In the genomic region with DNA sequence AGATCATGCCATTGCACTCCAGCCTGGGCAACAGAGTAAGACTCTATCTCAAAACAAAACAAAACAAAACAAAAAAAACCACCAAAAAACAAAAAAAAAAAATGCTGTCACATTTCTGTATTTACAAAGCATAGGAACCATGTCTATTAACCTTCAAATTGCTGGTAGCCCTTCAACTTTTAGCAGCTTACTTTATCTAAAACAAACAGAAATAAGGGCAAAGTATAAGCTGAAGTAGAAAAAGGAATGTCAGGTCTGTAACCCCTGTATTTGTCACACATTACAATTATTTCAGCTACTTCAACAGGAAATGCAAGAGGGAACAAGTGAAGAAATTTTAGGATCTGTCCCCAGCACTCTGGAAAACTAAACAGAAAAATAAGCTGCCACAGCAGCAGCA, we compare ENCODE assay signal across 19 cellular contexts. TPM values are rescaled to one million over a fixed set of nuclear protein-coding genes. Genes with fewer than 3 reads are reported as not detected.
A peak's percentile ranks its signal among the peaks of the same experiment; 100 is the strongest.
DNase-seq lines count a peak whose midpoint lies in the region; ATAC-seq and TF ChIP-seq lines count a peak whose summit lies in the region.
"Had no signal": no experiment of that assay in that cellular context is flagged by ENCODE, and none has a peak within 500 bp of the region (broad histone marks: within the 10 kb centered on the region; RNA-seq: fewer than 3 reads in every experiment).

No MANE protein-coding gene starts in this region.

- CTCF ChIA-PET in activated naive CD4-positive, alpha-beta T cell treated with anti-CD3 and anti-CD28 coated beads, Interleukin-2, amount 10 ng/mL, durations not matched to agents 7 days and 5 days (lab: Charles Lee), result interaction anchor here (0.7 to 2.2 kb wide), 4 partner anchors 24 to 132 kb away, joined by 3 to 11 read pairs (median 3); a partner anchor contains a TSS
- CTCF ChIA-PET in activated CD8-positive, alpha-beta T cell treated with anti-CD3 and anti-CD28 coated beads, Interleukin-2, amount 10 ng/mL, durations not matched to agents 7 days and 5 days (lab: Charles Lee), result interaction anchor here (1.2 to 3.5 kb wide), 5 partner anchors 9 to 157 kb away, joined by 3 to 28 read pairs (median 5); a partner anchor contains a TSS

- H3K9me3 ChIP-seq in liver (ENCODE audit: control insufficient read depth in 4 of 4, low read length in 3 of 4), result no peaks in the 10 kb centered on the region

- no peak for TF ChIP-seq CTCF in liver (IDR thresholded peaks at IDR 0.05; ENCODE audit: low read depth, low read length, missing input control)

- H3K27ac ChIP-seq in liver (ENCODE audit: low read depth in 1 of 2, low read length in 2 of 2), result peak overlapping the region in 1 of 2 donors; percentile 3
- H3K27ac ChIP-seq: 22Rv1 had no signal

- no peak overlapping the region for H3K9ac ChIP-seq in liver (ENCODE audit: low read depth in 1 of 2, low read length in 2 of 2)

- POLR2A ChIA-PET in activated CD8-positive, alpha-beta T cell treated with anti-CD3 and anti-CD28 coated beads, Interleukin-2, amount 10 ng/mL, durations not matched to agents 7 days and 5 days (lab: Charles Lee), result interaction anchor here (0.9 to 2.9 kb wide), 4 partner anchors 10 to 28 kb away, joined by 5 to 32 read pairs (median 6); a partner anchor contains a TSS

- H3K27ac Mint-ChIP-seq in T-helper 1 cell treated with Interleukin-12 subunit alpha and Interleukin-12 subunit beta and Interleukin-4 antibody, amounts not matched to agents 30 μg/mL and 1 μg/mL, for 36 hours, result peak overlapping the region; percentile 71
- H3K27ac Mint-ChIP-seq in activated naive CD4-positive, alpha-beta T cell treated with anti-CD3 and anti-CD28 coated beads, Interleukin-2, amount 10 ng/mL, durations not matched to agents 7 days and 5 days, result peak overlapping the region; percentile 90
- H3K27ac Mint-ChIP-seq in activated naive CD4-positive, alpha-beta T cell treated with anti-CD3 and anti-CD28 coated beads, Interleukin-2, amount 50 U/mL, for 72 hours, result peak overlapping the region in 1 of 2 donors; percentile 79
- peak overlapping the region; percentile 97 for H3K27ac Mint-ChIP-seq in activated CD8-positive, alpha-beta T cell treated with anti-CD3 and anti-CD28 coated beads, Interleukin-2, amount 10 ng/mL, durations not matched to agents 7 days and 5 days
- H3K27ac Mint-ChIP-seq: B cell, HFFc6 had no signal

- peaks cover 20% of the 10 kb centered on the region for H3K4me1 Mint-ChIP-seq in T-helper 1 cell treated with Interleukin-12 subunit alpha and Interleukin-12 subunit beta and Interleukin-4 antibody, amounts not matched to agents 30 μg/mL and 1 μg/mL, for 36 hours (ENCODE audit: low read depth)
- peaks cover 30% of the 10 kb centered on the region for H3K4me1 Mint-ChIP-seq in activated naive CD4-positive, alpha-beta T cell treated with anti-CD3 and anti-CD28 coated beads, Interleukin-2, amount 10 ng/mL, durations not matched to agents 7 days and 5 days
- peaks cover 32% of the 10 kb centered on the region for H3K4me1 Mint-ChIP-seq in activated CD8-positive, alpha-beta T cell treated with anti-CD3 and anti-CD28 coated beads, Interleukin-2, amount 10 ng/mL, durations not matched to agents 7 days and 5 days (ENCODE audit: low read depth)
- H3K4me1 Mint-ChIP-seq: B cell, IgD-negative memory B cell had no signal

- H3K27me3 Mint-ChIP-seq in T-helper 1 cell treated with Interleukin-12 subunit alpha and Interleukin-12 subunit beta and Interleukin-4 antibody, amounts not matched to agents 30 μg/mL and 1 μg/mL, for 36 hours (ENCODE audit: low read depth), result no peaks in the 10 kb centered on the region
- H3K27me3 Mint-ChIP-seq in activated naive CD4-positive, alpha-beta T cell treated with anti-CD3 and anti-CD28 coated beads, Interleukin-2, amount 10 ng/mL, durations not matched to agents 7 days and 5 days, result no peaks in the 10 kb centered on the region
- H3K27me3 Mint-ChIP-seq in activated CD8-positive, alpha-beta T cell treated with anti-CD3 and anti-CD28 coated beads, Interleukin-2, amount 10 ng/mL, durations not matched to agents 7 days and 5 days (ENCODE audit: low read depth), result no peaks in the 10 kb centered on the region
- H3K27me3 Mint-ChIP-seq: B cell; CD4-positive, CD25-positive, alpha-beta regulatory T cell; IgD-negative memory B cell had no signal

- H3K36me3 ChIP-seq in liver (ENCODE audit: control insufficient read depth in 4 of 4, insufficient read depth in 3 of 4, low read depth in 1 of 4, low read length in 3 of 4), result peaks cover 7 to 49% (median 33%) of the 10 kb centered on the region in 4 donors

- no peak overlapping the region for H3K4me3 Mint-ChIP-seq in T-helper 1 cell treated with Interleukin-12 subunit alpha and Interleukin-12 subunit beta and Interleukin-4 antibody, amounts not matched to agents 30 μg/mL and 1 μg/mL, for 36 hours
- no peak overlapping the region for H3K4me3 Mint-ChIP-seq in activated naive CD4-positive, alpha-beta T cell treated with anti-CD3 and anti-CD28 coated beads, Interleukin-2, amount 10 ng/mL, durations not matched to agents 7 days and 5 days
- H3K4me3 Mint-ChIP-seq in activated CD8-positive, alpha-beta T cell treated with anti-CD3 and anti-CD28 coated beads, Interleukin-2, amount 10 ng/mL, durations not matched to agents 7 days and 5 days, result no peak overlapping the region
- H3K4me3 Mint-ChIP-seq: B cell, HFFc6, IgD-negative memory B cell had no signal

- no peak overlapping the region for H3K4me3 ChIP-seq in liver (ENCODE audit: low read depth in 1 of 3, low read length in 3 of 3)

- H3K27me3 ChIP-seq in liver (ENCODE audit: control insufficient read depth in 4 of 4, insufficient read depth in 4 of 4, low read length in 3 of 4), result no peaks in the 10 kb centered on the region

- H3K36me3 Mint-ChIP-seq in T-helper 1 cell treated with Interleukin-12 subunit alpha and Interleukin-12 subunit beta and Interleukin-4 antibody, amounts not matched to agents 30 μg/mL and 1 μg/mL, for 36 hours (ENCODE audit: low read depth), result peaks cover 38% of the 10 kb centered on the region
- peaks cover 54% of the 10 kb centered on the region for H3K36me3 Mint-ChIP-seq in activated naive CD4-positive, alpha-beta T cell treated with anti-CD3 and anti-CD28 coated beads, Interleukin-2, amount 10 ng/mL, durations not matched to agents 7 days and 5 days
- peaks cover 35 to 47% of the 10 kb centered on the region in 2 donors for H3K36me3 Mint-ChIP-seq in activated naive CD4-positive, alpha-beta T cell treated with anti-CD3 and anti-CD28 coated beads, Interleukin-2, amount 50 U/mL, for 72 hours
- peaks cover 71% of the 10 kb centered on the region for H3K36me3 Mint-ChIP-seq in activated CD8-positive, alpha-beta T cell treated with anti-CD3 and anti-CD28 coated beads, Interleukin-2, amount 10 ng/mL, durations not matched to agents 7 days and 5 days (ENCODE audit: low read depth)

- TF ChIP-seq RAD21 in liver (IDR thresholded peaks at IDR 0.05), result peak in 1 of 2 donors; percentile 6

- DNase-seq in T-helper 1 cell, result no peak
- no peak for DNase-seq in activated naive CD4-positive, alpha-beta T cell treated with anti-CD3 and anti-CD28 coated beads, Interleukin-2, amount 10 ng/mL, durations not matched to agents 7 days and 5 days
- DNase-seq in activated naive CD4-positive, alpha-beta T cell treated with anti-CD3 and anti-CD28 coated beads, Interleukin-2, amount 50 U/mL, for 72 hours (ENCODE audit: low spot score in 2 of 2), result no peak
- no peak for DNase-seq in activated CD8-positive, alpha-beta T cell treated with anti-CD3 and anti-CD28 coated beads, Interleukin-2, amount 10 ng/mL, durations not matched to agents 7 days and 5 days
- DNase-seq: CD4-positive, CD25-positive, alpha-beta regulatory T cell; HFFc6; NCI-H1436 treated with DMSO at 0.1 percent for 48 hours; NCI-H2029 treated with DMSO at 0.1 percent for 48 hours; NCI-H2171 treated with DMSO at 0.1 percent for 48 hours; NCI-H446 treated with DMSO at 0.1 percent for 48 hours; NK-92 treated with Interleukin-12 subunit alpha and Interleukin-12 subunit beta, amount 100 ng/mL, for 24 hours; OCI-M1 had no signal

- ATAC-seq in activated naive CD4-positive, alpha-beta T cell treated with anti-CD3 and anti-CD28 coated beads, Interleukin-2, amount 50 U/mL, for 72 hours, result no peak
- no peak for ATAC-seq in activated CD8-positive, alpha-beta T cell treated with anti-CD3 and anti-CD28 coated beads, Interleukin-2, amount 10 ng/mL, durations not matched to agents 7 days and 5 days
- ATAC-seq in GM21423 (IDR thresholded peaks at IDR 0.05; ENCODE audit: unreplicated experiment) (no peak), HG03457 (IDR thresholded peaks at IDR 0.05; ENCODE audit: unreplicated experiment) (no peak)

- H3K4me1 ChIP-seq in liver (ENCODE audit: control insufficient read depth in 4 of 4, insufficient read depth in 4 of 4, low read length in 3 of 4), result peaks cover 7 to 10% (median 8%) of the 10 kb centered on the region in 4 donors

- H3K9me3 Mint-ChIP-seq in T-helper 1 cell treated with Interleukin-12 subunit alpha and Interleukin-12 subunit beta and Interleukin-4 antibody, amounts not matched to agents 30 μg/mL and 1 μg/mL, for 36 hours, result no peaks in the 10 kb centered on the region
- H3K9me3 Mint-ChIP-seq in activated naive CD4-positive, alpha-beta T cell treated with anti-CD3 and anti-CD28 coated beads, Interleukin-2, amount 10 ng/mL, durations not matched to agents 7 days and 5 days, result no peaks in the 10 kb centered on the region
- H3K9me3 Mint-ChIP-seq in activated naive CD4-positive, alpha-beta T cell treated with anti-CD3 and anti-CD28 coated beads, Interleukin-2, amount 50 U/mL, for 72 hours, result no peaks in the 10 kb centered on the region
- no peaks in the 10 kb centered on the region for H3K9me3 Mint-ChIP-seq in activated CD8-positive, alpha-beta T cell treated with anti-CD3 and anti-CD28 coated beads, Interleukin-2, amount 10 ng/mL, durations not matched to agents 7 days and 5 days (ENCODE audit: insufficient read depth)
- H3K9me3 Mint-ChIP-seq: CD4-positive, CD25-positive, alpha-beta regulatory T cell; HFFc6; IgD-negative memory B cell had no signal

TF ChIP-seq in liver, 16 proteins besides CTCF, POLR2A, EP300 and RAD21:
- TF ChIP-seq RXRA (IDR thresholded peaks at IDR 0.05) (peak in 1 of 2 donors; percentile 29), NR2F2 (IDR thresholded peaks at IDR 0.05) (no peak), HNF4A (conservative IDR thresholded peaks at IDR 0.05) (peak; percentile 26 to 59), SP1 (IDR thresholded peaks at IDR 0.05) (peak; percentile 32), FOXA1 (IDR thresholded peaks at IDR 0.05) (no peak)

RNA-seq across cellular contexts. Expression of a gene that starts 25.4 kb away (rescaled TPM):
- total RNA-seq in activated naive CD4-positive, alpha-beta T cell treated with anti-CD3 and anti-CD28 coated beads, Interleukin-2, amount 50 U/mL, for 72 hours, result 100 to 1,000 TPM; 344 to 378 TPM
- total RNA-seq in activated CD8-positive, alpha-beta T cell treated with anti-CD3 and anti-CD28 coated beads, Interleukin-2, amount 10 ng/mL, durations not matched to agents 7 days and 5 days, result 100 to 1,000 TPM; 502 to 505 TPM
- 10 to 100 TPM in 1 of 2 donors, under 1 TPM in 1; 0.25 to 77.4 TPM for total RNA-seq in liver
- 1 to 10 TPM; 1.7 to 9.0 TPM for polyA plus RNA-seq in liver

RNA-seq across cellular contexts. Expression of a gene that starts 29.6 kb away (rescaled TPM):
- 10 to 100 TPM; 51.8 to 83.8 TPM for total RNA-seq in activated naive CD4-positive, alpha-beta T cell treated with anti-CD3 and anti-CD28 coated beads, Interleukin-2, amount 50 U/mL, for 72 hours
- total RNA-seq in activated CD8-positive, alpha-beta T cell treated with anti-CD3 and anti-CD28 coated beads, Interleukin-2, amount 10 ng/mL, durations not matched to agents 7 days and 5 days, result 10 to 100 TPM; 66.0 to 74.1 TPM
- 10 to 100 TPM; 34.0 to 96.1 TPM for total RNA-seq in liver
- polyA plus RNA-seq in liver, result 10 to 100 TPM; 45.9 to 61.4 TPM

Comparison
In these comparisons a context has a peak if more than half of its experiments do, and no peak if none do; other contexts are left out.
1. RNA of a gene that starts 25.4 kb away (total RNA-seq): 502 to 505 TPM in activated CD8-positive, alpha-beta T cell treated with anti-CD3 and anti-CD28 coated beads, Interleukin-2, amount 10 ng/mL, durations not matched to agents 7 days and 5 days and 344 to 378 TPM in activated naive CD4-positive, alpha-beta T cell treated with anti-CD3 and anti-CD28 coated beads, Interleukin-2, amount 50 U/mL, for 72 hours; 0.25 to 77.4 TPM in liver; every median in the first group is over 4 times any median in the second.